In the genomic region with DNA sequence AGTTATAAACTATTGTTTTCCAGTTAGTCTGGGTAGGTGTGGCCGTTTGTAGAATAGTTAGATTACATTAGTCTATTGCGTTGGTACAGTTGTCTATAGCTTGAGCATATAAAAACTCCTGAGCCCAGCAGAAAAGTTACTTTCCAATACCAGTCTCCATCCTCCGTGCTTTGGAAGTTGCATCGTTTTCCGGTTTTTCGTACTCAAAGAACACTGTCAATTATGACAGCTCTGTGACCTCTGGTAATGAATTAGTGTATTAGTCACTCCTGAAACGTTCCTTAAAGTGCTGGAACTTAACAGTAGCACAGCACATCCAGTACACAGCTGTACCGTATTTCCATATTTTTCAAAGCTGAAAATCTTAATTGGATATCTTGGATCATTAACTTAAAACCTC, we compare ENCODE assay signal across 8 cellular contexts. TPM values are rescaled to one million over a fixed set of nuclear protein-coding genes. Genes with fewer than 3 reads are reported as not detected.
A peak's percentile ranks its signal among the peaks of the same experiment; 100 is the strongest.
DNase-seq lines count a peak whose midpoint lies in the region; ATAC-seq and TF ChIP-seq lines count a peak whose summit lies in the region.

No MANE protein-coding gene starts in this region.

- H3K4me3 Mint-ChIP-seq in activated B cell treated with CpG ODN at 0.5 μM for 24 hours = peak overlapping the region; percentile 89

- no peaks in the 10 kb centered on the region for H3K36me3 ChIP-seq in left ventricle myocardium inferior

- H3K27me3 Mint-ChIP-seq in activated B cell treated with CpG ODN at 0.5 μM for 24 hours = no peaks in the 10 kb centered on the region

- peak overlapping the region; percentile 91 for H3K4me3 ChIP-seq in left ventricle myocardium inferior

- peak; percentile 11 for DNase-seq in activated CD4-positive, alpha-beta T cell treated with anti-CD3 and anti-CD28 coated beads for 48 hours
- no peak for DNase-seq in activated CD4-positive, alpha-beta T cell treated with anti-CD3 and anti-CD28 coated beads, Interleukin-2, amount 50 U/mL, for 1 hour
- DNase-seq in activated B cell treated with CpG ODN at 0.5 μM for 24 hours = no peak
- DNase-seq in left ventricle myocardium inferior = no peak
- DNase-seq in sciatic nerve (ENCODE audit: low spot score) = no peak
- no peak for DNase-seq in NCI-H2227 treated with DMSO at 0.1 percent for 48 hours (lab: John Stamatoyannopoulos, UW)
- no peak for DNase-seq in NCI-H2196 treated with DMSO at 0.1 percent for 48 hours (lab: John Stamatoyannopoulos, UW; ENCODE audit: unreplicated experiment)

- H3K9me3 ChIP-seq in left ventricle myocardium inferior (replicated peaks) = no peaks in the 10 kb centered on the region

- H3K4me1 Mint-ChIP-seq in activated B cell treated with CpG ODN at 0.5 μM for 24 hours = peaks cover 26% of the 10 kb centered on the region

- no peaks in the 10 kb centered on the region for H3K27me3 ChIP-seq in left ventricle myocardium inferior (ENCODE audit: low read depth)

- peaks cover 67% of the 10 kb centered on the region for H3K4me1 ChIP-seq in left ventricle myocardium inferior

- TF ChIP-seq CTCF in activated B cell treated with CpG ODN at 0.5 μM for 24 hours (IDR thresholded peaks at IDR 0.05) (no peak), left ventricle myocardium inferior (IDR thresholded peaks at IDR 0.05; ENCODE audit: borderline replicate concordance) (no peak)

- POLR2A ChIA-PET in activated B cell treated with CpG ODN at 0.5 μM for 24 hours (lab: Charles Lee) = interaction anchor here (1.0 to 2.1 kb wide), 12 partner anchors 11 to 1087 kb away, joined by 3 to 13 read pairs (median 6); a partner anchor contains a TSS

- H3K36me3 Mint-ChIP-seq in activated B cell treated with CpG ODN at 0.5 μM for 24 hours (ENCODE audit: low read depth) = peaks cover 12% of the 10 kb centered on the region

- H3K27ac Mint-ChIP-seq in activated B cell treated with CpG ODN at 0.5 μM for 24 hours = peak overlapping the region; percentile 92

- ATAC-seq in activated B cell treated with CpG ODN at 0.5 μM for 24 hours (ENCODE audit: low read depth) (no peak), sciatic nerve (peak; percentile 48), HG02870 (IDR thresholded peaks at IDR 0.05; ENCODE audit: unreplicated experiment) (no peak)

- H3K27ac ChIP-seq in left ventricle myocardium inferior (replicated peaks) = peak overlapping the region; percentile 99

- H3K9me3 Mint-ChIP-seq in activated B cell treated with CpG ODN at 0.5 μM for 24 hours = no peaks in the 10 kb centered on the region

- CTCF ChIA-PET in activated B cell treated with CpG ODN at 0.5 μM for 24 hours (lab: Charles Lee) = interaction anchor here (0.9 to 2.7 kb wide), 9 partner anchors 27 to 156 kb away, joined by 3 to 14 read pairs (median 4); a partner anchor contains a TSS

- intact Hi-C loops in activated B cell treated with CpG ODN at 0.5 μM for 24 hours (cut with micrococcal nuclease) = loop anchor here (2.0 to 5.0 kb wide), 3 partner anchors 36 to 271 kb away; a partner anchor contains a TSS
- intact Hi-C loops in left ventricle myocardium inferior (cut with micrococcal nuclease) = no loop called here
- intact Hi-C loops in sciatic nerve (cut with DNase I) = no loop called here

RNA-seq across cellular contexts. Expression of a gene that starts 0.8 kb away (rescaled TPM):
- total RNA-seq in activated B cell treated with CpG ODN at 0.5 μM for 24 hours (17.7 and 21.0 TPM in 2 replicates), left ventricle myocardium inferior (2.7 TPM), sciatic nerve (22.1 TPM)

RNA-seq across cellular contexts. Expression of a gene that starts 38.9 kb away (rescaled TPM):
- 2.3 and 4.0 TPM in 2 replicates for total RNA-seq in activated B cell treated with CpG ODN at 0.5 μM for 24 hours
- 40.0 TPM for total RNA-seq in left ventricle myocardium inferior
- 61.0 TPM for total RNA-seq in sciatic nerve

RNA-seq across cellular contexts. Expression of a gene that starts 49.0 kb away (rescaled TPM):
- 0.20 TPM in 2 replicates for total RNA-seq in activated B cell treated with CpG ODN at 0.5 μM for 24 hours
- total RNA-seq in left ventricle myocardium inferior = 1.2 TPM
- 2.0 TPM for total RNA-seq in sciatic nerve
